In genomic region chr5:181173027-181173419, GRCh38 we compare ENCODE assay signal across 1 cellular context.
TF ChIP-seq lines count a peak whose summit lies in the region.

No MANE protein-coding gene starts in this region.

TF ChIP-seq in GM12878, 131 proteins besides CTCF, POLR2A, EP300 and RAD21:
- TF ChIP-seq RCOR1 (conservative IDR thresholded peaks at IDR 0.05; ENCODE audit: low read depth, low read length) (no peak), ZNF687 (IDR thresholded peaks at IDR 0.05) (no peak), STAT1 (conservative IDR thresholded peaks at IDR 0.05) (no peak), LARP7 (IDR thresholded peaks at IDR 0.05) (0 out of 2 replicates have a peak, but pooled peaks have one; percentile 3), ZNF24 (IDR thresholded peaks at IDR 0.05) (0 out of 2 replicates have a peak, but pooled peaks have one; percentile 14), YY1 (IDR thresholded peaks at IDR 0.05; ENCODE audit: low read depth, low read length) (peak; percentile 25; the same call in 1 of the 2 replicates), RBBP5 (conservative IDR thresholded peaks at IDR 0.05) (no peak), ZNF592 (IDR thresholded peaks at IDR 0.05) (no peak), IRF5 (IDR thresholded peaks at IDR 0.05; ENCODE audit: borderline replicate concordance) (no peak), SPI1 (IDR thresholded peaks at IDR 0.05; ENCODE audit: borderline replicate concordance, insufficient read depth, low read depth, low read length) (peak; percentile 64), RFX5 (IDR thresholded peaks at IDR 0.05; ENCODE audit: low read depth, low read length) (no peak), CEBPB (IDR thresholded peaks at IDR 0.05; ENCODE audit: borderline replicate concordance in 1 of 2, low read depth in 2 of 2, low read length in 2 of 2) (0 out of 4 replicates have a peak, but pooled peaks of 1 of the 2 experiments have one; percentile 47)
TF ChIP-seq in GM12878: peak in this region for 5.
